Comparison of ENCODE assay signal across 1 cellular context in genomic region chr17:8294814-8295316, GRCh38.
TF ChIP-seq lines count a peak whose summit lies in the region.

No MANE protein-coding gene starts in this region.

TF ChIP-seq in IMR-90, 13 proteins besides CTCF, POLR2A, EP300 and RAD21:
- TF ChIP-seq NFE2L2 (IDR thresholded peaks at IDR 0.05; ENCODE audit: low read depth, low read length) (no peak), RFX5 (IDR thresholded peaks at IDR 0.05; ENCODE audit: low read depth, low read length) (no peak), BHLHE40 (IDR thresholded peaks at IDR 0.05; ENCODE audit: low read depth, low read length) (no peak), CEBPB (IDR thresholded peaks at IDR 0.05; ENCODE audit: low read depth, low read length) (no peak), CHD1 (IDR thresholded peaks at IDR 0.05; ENCODE audit: low read depth, low read length) (no peak), USF2 (IDR thresholded peaks at IDR 0.05; ENCODE audit: low read depth, low read length) (no peak)
